9 cellular contexts compared by ENCODE assay signal in genomic region chr15:77784361-77785292, GRCh38.
A peak's percentile ranks its signal among the peaks of the same experiment; 100 is the strongest.
DNase-seq lines count a peak whose midpoint lies in the region; ATAC-seq and TF ChIP-seq lines count a peak whose summit lies in the region.
"Had no signal": no experiment of that assay in that cellular context is flagged by ENCODE, and none has a peak within 500 bp of the region (broad histone marks: within the 10 kb centered on the region; RNA-seq: fewer than 3 reads in every experiment).

No MANE protein-coding gene starts in this region.

- H3K9me3 ChIP-seq in left ventricle myocardium inferior (replicated peaks) (peaks cover 14% of the 10 kb centered on the region), testis (no peaks in the 10 kb centered on the region), suprapubic skin (no peaks in the 10 kb centered on the region)

- H3K4me1 ChIP-seq in left ventricle myocardium inferior (no peaks in the 10 kb centered on the region), testis (no peaks in the 10 kb centered on the region), suprapubic skin (no peaks in the 10 kb centered on the region)

- no peak for DNase-seq in left ventricle myocardium inferior
- DNase-seq in left ventricle myocardium superior: no peak
- DNase-seq in NCI-H2081 treated with DMSO at 0.1 percent for 48 hours (lab: John Stamatoyannopoulos, UW): peak; percentile 17
- DNase-seq in choroid plexus epithelial cell (ENCODE audit: low read depth): peak; percentile 19
- peak; percentile 28 for DNase-seq in testis
- DNase-seq in suprapubic skin (ENCODE audit: low spot score in 2 of 2): no peak
- DNase-seq: naive thymus-derived CD4-positive, alpha-beta T cell had no signal

- TF ChIP-seq CTCF in left ventricle myocardium inferior (IDR thresholded peaks at IDR 0.05; ENCODE audit: borderline replicate concordance): peak; percentile 37
- peak; percentile 51 for TF ChIP-seq CTCF in choroid plexus epithelial cell (conservative IDR thresholded peaks at IDR 0.05; ENCODE audit: low read depth, low read length)
- TF ChIP-seq CTCF in testis (IDR thresholded peaks at IDR 0.05): peak in 1 of 3 experiments; percentile 22
- TF ChIP-seq CTCF in suprapubic skin (IDR thresholded peaks at IDR 0.05): no peak

- TF ChIP-seq EP300 in suprapubic skin (IDR thresholded peaks at IDR 0.05): no peak

- ATAC-seq in left ventricle myocardium superior: no peak
- no peak for ATAC-seq in esophagus mucosa
- ATAC-seq in GM18505 (IDR thresholded peaks at IDR 0.05; ENCODE audit: unreplicated experiment): no peak
- ATAC-seq: naive thymus-derived CD4-positive, alpha-beta T cell had no signal

- intact Hi-C loops in left ventricle myocardium inferior (cut with micrococcal nuclease): no loop called here
- intact Hi-C loops in left ventricle myocardium superior (cut with micrococcal nuclease): no loop called here
- intact Hi-C loops in testis (cut with DNase I; ENCODE audit: low total_unique reads): no loop called here

- H3K36me3 ChIP-seq in left ventricle myocardium inferior (no peaks in the 10 kb centered on the region), testis (ENCODE audit: low read depth, missing control alignments) (no peaks in the 10 kb centered on the region), suprapubic skin (no peaks in the 10 kb centered on the region)

- TF ChIP-seq POLR2A in testis (IDR thresholded peaks at IDR 0.05) (no peak), suprapubic skin (IDR thresholded peaks at IDR 0.05) (no peak), GM18505 (IDR thresholded peaks at IDR 0.05; ENCODE audit: borderline replicate concordance, extremely low read depth, insufficient read depth, insufficient read length) (no peak)

- H3K27ac ChIP-seq in left ventricle myocardium inferior (replicated peaks): no peak overlapping the region
- H3K27ac ChIP-seq in testis: no peak overlapping the region
- no peak overlapping the region for H3K27ac ChIP-seq in suprapubic skin

- H3K27me3 ChIP-seq in left ventricle myocardium inferior (ENCODE audit: low read depth): peaks cover 48% of the 10 kb centered on the region
- no peaks in the 10 kb centered on the region for H3K27me3 ChIP-seq in testis
- peaks cover 37% of the 10 kb centered on the region for H3K27me3 ChIP-seq in suprapubic skin

- H3K4me3 ChIP-seq in left ventricle myocardium inferior (no peak overlapping the region), choroid plexus epithelial cell (ENCODE audit: low read depth, low read length) (no peak overlapping the region), testis (no peak overlapping the region), suprapubic skin (no peak overlapping the region)

- 56 to 65% methylated on average over 10 to 11 of the region's 11 CpGs for WGBS in testis, 2 donors
- WGBS in suprapubic skin: 63% methylated on average over 6 of the region's 11 CpGs

Comparison
In these comparisons a context has a peak if more than half of its experiments do, and no peak if none do; other contexts are left out.
1. DNase-seq: peak in NCI-H2081 treated with DMSO at 0.1 percent for 48 hours (single experiment), choroid plexus epithelial cell (single experiment) and testis (single experiment); none in left ventricle myocardium inferior (single experiment), left ventricle myocardium superior (single experiment) and suprapubic skin (0 of 2).
2. CTCF ChIP-seq: peak in left ventricle myocardium inferior (single experiment) and choroid plexus epithelial cell (single experiment); none in suprapubic skin (0 of 2).